Comparison of ENCODE assay signal across 3 cellular contexts in the genomic region with DNA sequence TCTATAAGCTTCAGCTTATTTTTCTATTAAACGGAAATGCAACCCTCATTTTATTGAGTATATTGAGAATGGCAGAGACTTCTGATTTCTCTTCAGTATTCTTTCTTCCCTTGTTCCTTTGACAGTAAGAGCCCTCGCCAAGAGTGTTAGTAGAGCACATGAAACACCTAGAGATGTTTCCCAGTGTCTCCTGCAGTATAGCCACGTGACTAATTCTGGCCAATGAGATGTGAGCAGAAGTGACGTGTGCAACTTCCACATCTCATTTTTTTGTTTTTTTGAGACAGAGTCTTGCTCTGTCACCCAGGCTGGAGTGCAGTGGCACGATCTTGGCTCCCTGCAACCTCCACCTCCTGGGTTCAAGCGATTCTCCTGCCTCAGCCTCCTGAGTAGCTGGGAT. TPM values are rescaled to one million over a fixed set of nuclear protein-coding genes. Genes with fewer than 3 reads are reported as not detected.
"Had no signal": no experiment of that assay in that cellular context is flagged by ENCODE, and none has a peak within 500 bp of the region (broad histone marks: within the 10 kb centered on the region; RNA-seq: fewer than 3 reads in every experiment).

No MANE protein-coding gene starts in this region.

RNA-seq across cellular contexts. Expression of gene LAMB1, which starts 19.0 kb away (rescaled TPM):
- total RNA-seq: activated CD4-positive, alpha-beta memory T cell treated with anti-CD3 and anti-CD28 coated beads, Interleukin-2, amount 10 ng/mL, durations not matched to agents 7 days and 5 days; activated CD8-positive, alpha-beta memory T cell treated with anti-CD3 and anti-CD28 coated beads, Interleukin-2, amount 10 ng/mL, durations not matched to agents 7 days and 5 days had no signal
- polyA plus RNA-seq: IgD-negative memory B cell had no signal
